In genomic region chr14:33848706-33849454, GRCh38 we compare ENCODE assay signal across 2 cellular contexts.
TF ChIP-seq lines count a peak whose summit lies in the region.

No MANE protein-coding gene starts in this region.

TF ChIP-seq in GM23338, 12 proteins besides CTCF, POLR2A, EP300 and RAD21 (continued from another document):
- TF ChIP-seq REST (IDR thresholded peaks at IDR 0.05; ENCODE audit: unreplicated experiment) (no peak), ZNF462 (CRISPR knock-in tag; IDR thresholded peaks at IDR 0.05) (peak; percentile 62; the same call in 1 of the 2 replicates), EZH2 (IDR thresholded peaks at IDR 0.05; ENCODE audit: low read depth, unreplicated experiment) (no peak), ZNF331 (CRISPR knock-in tag; IDR thresholded peaks at IDR 0.05; ENCODE audit: low read depth) (no peak), EZH2phosphoT487 (IDR thresholded peaks at IDR 0.05; ENCODE audit: unreplicated experiment) (no peak), STAT1 (IDR thresholded peaks at IDR 0.05; ENCODE audit: unreplicated experiment) (no peak), CREB1 (CRISPR knock-in tag; IDR thresholded peaks at IDR 0.05; ENCODE audit: low read depth) (peak; percentile 43), POLR2AphosphoS5 (IDR thresholded peaks at IDR 0.05; ENCODE audit: low read depth) (no peak), JUNB (IDR thresholded peaks at IDR 0.05; ENCODE audit: unreplicated experiment) (no peak), NANOG (IDR thresholded peaks at IDR 0.05; ENCODE audit: borderline replicate concordance) (no peak), ZNF114 (CRISPR knock-in tag; IDR thresholded peaks at IDR 0.05) (0 out of 2 replicates have a peak, but pooled peaks have one; percentile 36)

TF ChIP-seq in K562, 482 proteins besides CTCF, POLR2A, EP300 and RAD21 (continued from another document):
- TF ChIP-seq ZBTB33 (CRISPR knock-in tag; IDR thresholded peaks at IDR 0.05) (no peak), CTBP1 (IDR thresholded peaks at IDR 0.05; ENCODE audit: borderline replicate concordance) (0 out of 2 replicates have a peak, but pooled peaks have one; percentile 13), JUND (IDR thresholded peaks at IDR 0.05; ENCODE audit: borderline replicate concordance, low read depth, low read length) (no peak), JUND (tag; IDR thresholded peaks at IDR 0.05; ENCODE audit: borderline replicate concordance, low read depth, low read length) (peak; percentile 19; the same call in 1 of the 3 replicates), DEAF1 (CRISPR knock-in tag; IDR thresholded peaks at IDR 0.05) (0 out of 2 replicates have a peak, but pooled peaks have one; percentile 24), SP1 (CRISPR knock-in tag; IDR thresholded peaks at IDR 0.05) (no peak), ZBTB7A (IDR thresholded peaks at IDR 0.05; ENCODE audit: borderline replicate concordance, control insufficient read depth, low read depth, low read length) (no peak), SPI1 (IDR thresholded peaks at IDR 0.05; ENCODE audit: borderline replicate concordance, low read depth, low read length) (no peak), XRCC5 (IDR thresholded peaks at IDR 0.05; ENCODE audit: low read depth, low read length) (0 out of 2 replicates have a peak, but pooled peaks have one; percentile 29), ZNF699 (CRISPR knock-in tag; IDR thresholded peaks at IDR 0.05; ENCODE audit: insufficient replicate concordance) (no peak)
